1 cellular context compared by ENCODE assay signal in the genomic region with DNA sequence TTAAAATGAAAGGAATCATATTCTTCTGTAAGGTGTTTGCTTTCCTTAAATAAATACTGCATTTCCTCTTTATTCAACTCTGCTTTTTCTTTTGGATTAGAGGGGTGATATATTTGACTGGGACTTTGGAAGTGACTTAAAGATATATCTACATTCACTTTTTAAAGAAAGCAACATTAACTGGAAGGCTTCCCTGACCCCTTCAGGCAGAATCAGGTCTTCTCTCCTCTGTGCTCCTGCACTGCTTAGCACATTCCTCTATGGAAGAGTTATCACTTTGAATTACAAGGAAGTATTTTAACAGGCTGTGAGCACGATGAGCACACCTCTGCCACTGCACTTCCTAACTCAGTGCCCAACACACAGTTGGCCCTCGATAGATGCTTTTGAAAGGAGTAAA.
TF ChIP-seq lines count a peak whose summit lies in the region.

No MANE protein-coding gene starts in this region.

TF ChIP-seq in SK-N-SH, 30 proteins besides CTCF, POLR2A, EP300 and RAD21 (continued from another document):
- TF ChIP-seq, protein P1, sequence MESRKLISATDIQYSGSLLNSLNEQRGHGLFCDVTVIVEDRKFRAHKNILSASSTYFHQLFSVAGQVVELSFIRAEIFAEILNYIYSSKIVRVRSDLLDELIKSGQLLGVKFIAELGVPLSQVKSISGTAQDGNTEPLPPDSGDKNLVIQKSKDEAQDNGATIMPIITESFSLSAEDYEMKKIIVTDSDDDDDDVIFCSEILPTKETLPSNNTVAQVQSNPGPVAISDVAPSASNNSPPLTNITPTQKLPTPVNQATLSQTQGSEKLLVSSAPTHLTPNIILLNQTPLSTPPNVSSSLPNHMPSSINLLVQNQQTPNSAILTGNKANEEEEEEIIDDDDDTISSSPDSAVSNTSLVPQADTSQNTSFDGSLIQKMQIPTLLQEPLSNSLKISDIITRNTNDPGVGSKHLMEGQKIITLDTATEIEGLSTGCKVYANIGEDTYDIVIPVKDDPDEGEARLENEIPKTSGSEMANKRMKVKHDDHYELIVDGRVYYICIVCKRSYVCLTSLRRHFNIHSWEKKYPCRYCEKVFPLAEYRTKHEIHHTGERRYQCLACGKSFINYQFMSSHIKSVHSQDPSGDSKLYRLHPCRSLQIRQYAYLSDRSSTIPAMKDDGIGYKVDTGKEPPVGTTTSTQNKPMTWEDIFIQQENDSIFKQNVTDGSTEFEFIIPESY (IDR thresholded peaks at IDR 0.05; ENCODE audit: borderline replicate concordance, low read depth) = no peak
- TF ChIP-seq GATA2 (CRISPR knock-in tag; IDR thresholded peaks at IDR 0.05) (no peak), YY1 (IDR thresholded peaks at IDR 0.05; ENCODE audit: low read depth) (no peak), SIN3A (IDR thresholded peaks at IDR 0.05; ENCODE audit: borderline replicate concordance, low read depth, low read length) (no peak), POLR2AphosphoS5 (IDR thresholded peaks at IDR 0.05; ENCODE audit: low read depth, low read length) (no peak), NFIC (IDR thresholded peaks at IDR 0.05; ENCODE audit: borderline replicate concordance) (no peak), TCF12 (IDR thresholded peaks at IDR 0.05) (no peak), CHD2 (IDR thresholded peaks at IDR 0.05; ENCODE audit: low read length, partially characterized antibody) (no peak), FOXM1 (IDR thresholded peaks at IDR 0.05; ENCODE audit: low read depth) (no peak), RFX5 (IDR thresholded peaks at IDR 0.05; ENCODE audit: low read length) (no peak), FOSL2 (IDR thresholded peaks at IDR 0.05; ENCODE audit: borderline replicate concordance, low read depth) (no peak), NRF1 (IDR thresholded peaks at IDR 0.05; ENCODE audit: low read depth, low read length) (no peak), IRF3 (IDR thresholded peaks at IDR 0.05; ENCODE audit: low read depth, low read length) (no peak), USF2 (IDR thresholded peaks at IDR 0.05; ENCODE audit: borderline replicate concordance, low read depth, low read length) (no peak), RCOR1 (IDR thresholded peaks at IDR 0.05; ENCODE audit: low read length) (no peak), GABPA (IDR thresholded peaks at IDR 0.05; ENCODE audit: low read depth) (no peak), SMC3 (IDR thresholded peaks at IDR 0.05; ENCODE audit: low read depth, low read length) (no peak), TAF1 (IDR thresholded peaks at IDR 0.05; ENCODE audit: borderline replicate concordance, low read depth, low read length) (no peak)
- TF ChIP-seq, protein P2, sequence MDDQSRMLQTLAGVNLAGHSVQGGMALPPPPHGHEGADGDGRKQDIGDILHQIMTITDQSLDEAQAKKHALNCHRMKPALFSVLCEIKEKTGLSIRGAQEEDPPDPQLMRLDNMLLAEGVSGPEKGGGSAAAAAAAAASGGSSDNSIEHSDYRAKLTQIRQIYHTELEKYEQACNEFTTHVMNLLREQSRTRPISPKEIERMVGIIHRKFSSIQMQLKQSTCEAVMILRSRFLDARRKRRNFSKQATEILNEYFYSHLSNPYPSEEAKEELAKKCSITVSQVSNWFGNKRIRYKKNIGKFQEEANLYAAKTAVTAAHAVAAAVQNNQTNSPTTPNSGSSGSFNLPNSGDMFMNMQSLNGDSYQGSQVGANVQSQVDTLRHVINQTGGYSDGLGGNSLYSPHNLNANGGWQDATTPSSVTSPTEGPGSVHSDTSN (IDR thresholded peaks at IDR 0.05) = no peak
TF ChIP-seq in SK-N-SH: peak in this region for 0.
